8 cellular contexts compared by ENCODE assay signal in genomic region chr5:62307364-62307689, GRCh38. TPM values are rescaled to one million over a fixed set of nuclear protein-coding genes. Genes with fewer than 3 reads are reported as not detected.
DNase-seq lines count a peak whose midpoint lies in the region; FAIRE-seq and TF ChIP-seq lines count a peak whose summit lies in the region.

No MANE protein-coding gene starts in this region.

- no peak for DNase-seq in CD4-positive, alpha-beta memory T cell
- no peak for DNase-seq in OCI-LY7 (ENCODE audit: low spot score)
- DNase-seq in endothelial cell of umbilical vein (ENCODE audit: low read depth, low spot score): no peak
- DNase-seq in NCI-H2196 treated with DMSO at 0.1 percent for 48 hours (lab: John Stamatoyannopoulos, UW; ENCODE audit: unreplicated experiment): no peak
- DNase-seq in NAMALWA (ENCODE audit: low spot score): no peak
- no peak for DNase-seq in globus pallidus (ENCODE audit: low spot score)
- DNase-seq in middle frontal gyrus (ENCODE audit: extremely low spot score, low spot score): no peak

- peaks cover 52 to 71% (median 61%) of the 10 kb centered on the region in 4 donors for H3K4me1 Mint-ChIP-seq in CD4-positive, alpha-beta memory T cell

- H2AFZ ChIP-seq in OCI-LY7 (ENCODE audit: low read length): peak overlapping the region; percentile 17; the same call in 1 of the 2 replicates
- peak overlapping the region; percentile 93 for H2AFZ ChIP-seq in endothelial cell of umbilical vein (ENCODE audit: low read depth, low read length)

- peak overlapping the region; percentile 76 for H3K27ac ChIP-seq in CD4-positive, alpha-beta memory T cell (ENCODE audit: low read depth, low read length)
- H3K27ac ChIP-seq in OCI-LY7 (ENCODE audit: low read depth, low read length, poor library complexity, severe bottlenecking): peak overlapping the region; percentile 88
- H3K27ac ChIP-seq in endothelial cell of umbilical vein (ENCODE audit: insufficient read depth, low read depth, low read length): peak overlapping the region; percentile 67
- peak overlapping the region; percentile 92 for H3K27ac ChIP-seq in neutrophil

- no peak for TF ChIP-seq POLR2A in endothelial cell of umbilical vein (IDR thresholded peaks at IDR 0.05; ENCODE audit: low read depth, low read length)

- intact Hi-C loops in CD4-positive, alpha-beta memory T cell (cut with micrococcal nuclease): loop anchor here (1.0 to 5.0 kb wide), 6 partner anchors 9 to 975 kb away; partner anchors contain the start of gene ZSWIM6
- intact Hi-C loops in OCI-LY7 (cut with micrococcal nuclease; ENCODE audit: unreplicated experiment): loop anchor here (2.0 to 5.0 kb wide), 2 partner anchors 45 to 95 kb away; partner anchors contain the start of gene DIMT1
- intact Hi-C loops in endothelial cell of umbilical vein (cut with micrococcal nuclease): loop anchor here (2.0 to 5.0 kb wide), 5 partner anchors 35 to 270 kb away; partner anchors contain the start of genes DIMT1 and LRRC70

- H4K20me1 ChIP-seq in OCI-LY7 (ENCODE audit: insufficient read depth, low read length) (peaks cover 47% of the 10 kb centered on the region), endothelial cell of umbilical vein (replicated peaks; ENCODE audit: control insufficient read depth, extremely low read depth, insufficient read depth, low read length) (peaks cover 10% of the 10 kb centered on the region)

- no peaks in the 10 kb centered on the region for H3K27me3 Mint-ChIP-seq in CD4-positive, alpha-beta memory T cell

- H3K9ac ChIP-seq in endothelial cell of umbilical vein (replicated peaks; ENCODE audit: extremely low read depth, insufficient read depth, low read length): peak overlapping the region; percentile 80

- H3K4me3 ChIP-seq in CD4-positive, alpha-beta memory T cell (ENCODE audit: low read length in 2 of 2): peak overlapping the region; percentile 73 to 80
- H3K4me3 ChIP-seq in OCI-LY7 (ENCODE audit: low read depth, low read length, poor library complexity, severe bottlenecking) (peak overlapping the region; percentile 97), endothelial cell of umbilical vein (replicated peaks in 1 of 3; ENCODE audit: insufficient read depth in 1 of 3, low read depth in 1 of 3, low read length in 3 of 3) (peak overlapping the region; percentile 96 to 100 (median 98)), neutrophil (ENCODE audit: low read depth in 1 of 2, low read length in 1 of 2) (peak overlapping the region; percentile 85 to 87)

- POLR2A ChIA-PET in CD4-positive, alpha-beta memory T cell (lab: Charles Lee; ENCODE audit: partially characterized antibody): interaction anchor here (0.6 to 2.8 kb wide), 9 partner anchors 9 to 102 kb away, joined by 3 to 27 read pairs (median 4); partner anchors contain the start of gene DIMT1
- POLR2A ChIA-PET in OCI-LY7 (lab: Charles Lee): interaction anchor here (0.5 to 1.1 kb wide), 7 partner anchors 10 to 356 kb away, joined by 3 read pairs; partner anchors contain the start of gene DIMT1
- POLR2A ChIA-PET in endothelial cell of umbilical vein (lab: Charles Lee): no interaction called here

- H3K27me3 ChIP-seq in CD4-positive, alpha-beta memory T cell (ENCODE audit: insufficient read depth, low read length): no peaks in the 10 kb centered on the region
- no peaks in the 10 kb centered on the region for H3K27me3 ChIP-seq in endothelial cell of umbilical vein (ENCODE audit: control insufficient read depth in 2 of 2, insufficient read depth in 2 of 2, low read length in 2 of 2)
- no peaks in the 10 kb centered on the region for H3K27me3 ChIP-seq in neutrophil

- peaks cover 22 to 45% of the 10 kb centered on the region in 2 donors for H3K36me3 Mint-ChIP-seq in CD4-positive, alpha-beta memory T cell

- TF ChIP-seq CTCF in OCI-LY7 (conservative IDR thresholded peaks at IDR 0.05; ENCODE audit: low read length) (no peak), endothelial cell of umbilical vein (IDR thresholded peaks at IDR 0.05; ENCODE audit: extremely low read depth in 1 of 2, insufficient read depth in 1 of 2, low read depth in 1 of 2, low read length in 2 of 2) (no peak), neutrophil (IDR thresholded peaks at IDR 0.05) (no peak)

- no peaks in the 10 kb centered on the region for H3K9me3 ChIP-seq in CD4-positive, alpha-beta memory T cell (ENCODE audit: control insufficient read depth in 1 of 2, low read length in 2 of 2)
- H3K9me3 ChIP-seq in OCI-LY7 (ENCODE audit: low read length) (no peaks in the 10 kb centered on the region), endothelial cell of umbilical vein (replicated peaks; ENCODE audit: control insufficient read depth, insufficient read depth, low read length) (no peaks in the 10 kb centered on the region), neutrophil (no peaks in the 10 kb centered on the region)

- H3K9me1 ChIP-seq in endothelial cell of umbilical vein (replicated peaks; ENCODE audit: control insufficient read depth, extremely low read depth, insufficient read depth, low read length): no peaks in the 10 kb centered on the region

- peak overlapping the region; percentile 97 to 100 (median 99) for H3K4me3 Mint-ChIP-seq in CD4-positive, alpha-beta memory T cell

- H3K4me1 ChIP-seq in CD4-positive, alpha-beta memory T cell (ENCODE audit: insufficient read depth, low read length): peaks cover 62% of the 10 kb centered on the region
- H3K4me1 ChIP-seq in OCI-LY7 (ENCODE audit: insufficient read depth, low read length, poor library complexity, severe bottlenecking) (peaks cover 42% of the 10 kb centered on the region), endothelial cell of umbilical vein (ENCODE audit: control insufficient read depth, extremely low read depth, insufficient read depth, low read length) (peaks cover 19% of the 10 kb centered on the region), neutrophil (ENCODE audit: control insufficient read depth in 1 of 2, insufficient read depth in 1 of 2, low read depth in 1 of 2, low read length in 1 of 2) (peaks cover 18 to 28% of the 10 kb centered on the region in 2 experiments)

- dilution Hi-C loops in endothelial cell of umbilical vein (cut with MboI; ENCODE audit: extremely low pct_ligation_motif_present, low sequenced_read_pairs): no loop called here

- no peaks in the 10 kb centered on the region for H3K9me2 ChIP-seq in OCI-LY7 (ENCODE audit: insufficient read depth, low read length)

- H3K4me2 ChIP-seq in OCI-LY7 (ENCODE audit: low read length) (peak overlapping the region; percentile 82), endothelial cell of umbilical vein (ENCODE audit: insufficient read depth, low read length) (peak overlapping the region; percentile 90)

- H3K79me2 ChIP-seq in OCI-LY7 (ENCODE audit: insufficient read depth, low read depth, low read length): peaks cover 61% of the 10 kb centered on the region
- H3K79me2 ChIP-seq in endothelial cell of umbilical vein (ENCODE audit: control insufficient read depth, insufficient read depth, low read length): peaks cover 60% of the 10 kb centered on the region

- BruUV-seq in OCI-LY7 (replicated peaks; lab: Mats Ljungman, UMichigan) (no TSS peak), endothelial cell of umbilical vein (replicated peaks; lab: Mats Ljungman, UMichigan) (no TSS peak)

- FAIRE-seq in endothelial cell of umbilical vein (lab: Jason Lieb, UNC): no peak

- peak overlapping the region; percentile 97 to 100 (median 99) for H3K27ac Mint-ChIP-seq in CD4-positive, alpha-beta memory T cell

- no peaks in the 10 kb centered on the region for H3K36me3 ChIP-seq in CD4-positive, alpha-beta memory T cell (ENCODE audit: insufficient read depth, low read length)
- H3K36me3 ChIP-seq in OCI-LY7 (ENCODE audit: insufficient read depth, low read length) (peaks cover 44% of the 10 kb centered on the region), endothelial cell of umbilical vein (ENCODE audit: control insufficient read depth in 2 of 2, extremely low read depth in 1 of 2, insufficient read depth in 2 of 2, low read length in 2 of 2) (no peaks in the 10 kb centered on the region), neutrophil (no peaks in the 10 kb centered on the region)

- H3K9me3 Mint-ChIP-seq in CD4-positive, alpha-beta memory T cell: no peaks in the 10 kb centered on the region

- CTCF ChIA-PET in CD4-positive, alpha-beta memory T cell (lab: Charles Lee; ENCODE audit: partially characterized antibody): interaction anchor here (0.9 to 3.7 kb wide), 15 partner anchors 8 to 86 kb away, joined by 3 to 36 read pairs (median 4); no protein-coding TSS in a partner anchor
- CTCF ChIA-PET in OCI-LY7 (lab: Charles Lee; ENCODE audit: unreplicated experiment): no interaction called here
- CTCF ChIA-PET in endothelial cell of umbilical vein (lab: Charles Lee): interaction anchor here (0.7 to 1.3 kb wide), 2 partner anchors 26 to 47 kb away, joined by 4 to 5 read pairs; no protein-coding TSS in a partner anchor

TF ChIP-seq in endothelial cell of umbilical vein, 7 proteins besides CTCF, POLR2A, EP300 and RAD21:
- TF ChIP-seq FOS (IDR thresholded peaks at IDR 0.05; ENCODE audit: borderline replicate concordance, insufficient read depth, low read length) (no peak), MYC (IDR thresholded peaks at IDR 0.05; ENCODE audit: low read depth, low read length) (no peak), JUN (IDR thresholded peaks at IDR 0.05; ENCODE audit: borderline replicate concordance, insufficient read depth, insufficient read length, low read depth) (no peak), GATA2 (IDR thresholded peaks at IDR 0.05; ENCODE audit: insufficient read depth, insufficient read length, low read depth, low read length) (no peak), EZH2 (IDR thresholded peaks at IDR 0.05; ENCODE audit: borderline replicate concordance, low read depth, low read length, severe bottlenecking) (no peak), POLR2AphosphoS5 (IDR thresholded peaks at IDR 0.05; ENCODE audit: insufficient read depth, low read depth, low read length) (no peak), MAX (IDR thresholded peaks at IDR 0.05; ENCODE audit: insufficient read depth, insufficient read length) (no peak)

RNA-seq across cellular contexts. Expression of gene KIF2A, which starts 1.3 kb away (rescaled TPM):
- 100 to 1,000 TPM; 151 to 157 TPM for total RNA-seq in CD4-positive, alpha-beta memory T cell
- 100 to 1,000 TPM; 133 to 158 TPM for polyA plus RNA-seq in CD4-positive, alpha-beta memory T cell
- total RNA-seq in OCI-LY7 (2014; rRNA removed; shearing (Covaris generic)): 50.3 and 56.9 TPM in 2 replicates
- total RNA-seq in OCI-LY7 (2022) (90.7 and 112 TPM in 2 replicates), endothelial cell of umbilical vein (57.7 and 65.1 TPM in 2 replicates)
- polyA plus RNA-seq in endothelial cell of umbilical vein: 11.7 and 17.1 TPM in 2 replicates
- polyA plus RNA-seq in endothelial cell of umbilical vein (2011; cell fraction: cytosol; rRNA removed): 28.4 and 29.1 TPM in 2 replicates
- polyA plus RNA-seq in endothelial cell of umbilical vein (2011; cell fraction: nucleus; rRNA removed): 34.3 and 34.4 TPM in 2 replicates
- polyA plus RNA-seq in endothelial cell of umbilical vein (2012): 39.1 and 55.2 TPM in 2 replicates
- 30.2 and 36.5 TPM in 2 replicates for polyA minus RNA-seq in endothelial cell of umbilical vein
- 33.2 TPM for polyA minus RNA-seq in endothelial cell of umbilical vein (2011; cell fraction: cytosol; rRNA and poly(A)+ RNA removed)
- polyA minus RNA-seq in endothelial cell of umbilical vein (2011; cell fraction: nucleus; rRNA and poly(A)+ RNA removed): 26.1 and 37.7 TPM in 2 replicates
